In the genomic region with DNA sequence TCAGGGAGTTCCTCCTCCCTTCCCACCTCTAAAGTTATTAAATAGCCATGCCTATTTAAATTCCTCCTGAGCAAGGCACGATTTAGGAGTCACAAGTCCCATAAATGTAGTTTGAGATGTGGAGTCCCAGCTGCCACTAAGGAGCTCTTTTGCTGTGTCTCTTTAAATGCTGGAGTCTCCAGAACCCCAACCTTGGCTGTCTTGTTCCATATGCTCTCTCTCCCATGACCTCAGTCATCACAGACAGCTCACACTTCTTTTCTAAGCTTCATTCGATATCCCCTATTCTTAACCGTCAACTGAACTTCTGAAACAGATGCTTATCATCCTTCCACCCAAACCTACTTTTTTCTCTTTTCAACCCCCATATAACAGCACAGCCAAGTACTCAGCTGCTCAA, we compare ENCODE assay signal across 24 cellular contexts.
DNase-seq lines count a peak whose midpoint lies in the region; ATAC-seq, FAIRE-seq and TF ChIP-seq lines count a peak whose summit lies in the region.
"Had no signal": no experiment of that assay in that cellular context is flagged by ENCODE, and none has a peak within 500 bp of the region (broad histone marks: within the 10 kb centered on the region; RNA-seq: fewer than 3 reads in every experiment).

No MANE protein-coding gene starts in this region.

- in situ Hi-C loops in K562 (cut with MboI), result no loop called here

- WGBS in K562 (ENCODE audit: insufficient coverage, low coverage, missing lambda C conversion rate), result 0% methylated on average over 3 of the region's 3 CpGs

- H3K4me2 ChIP-seq in K562 (ENCODE audit: insufficient read depth, low read length), result peak overlapping the region; percentile 6; the same call in 1 of the 2 replicates
- H3K4me2 ChIP-seq: SK-N-SH had no signal

- H3K9ac ChIP-seq in K562 (ENCODE audit: insufficient read depth in 1 of 2, low read depth in 2 of 2, low read length in 2 of 2), result no peak overlapping the region
- H3K9ac ChIP-seq: SK-N-SH had no signal

- H3K9me1 ChIP-seq in K562 (ENCODE audit: control insufficient read depth, insufficient read depth, low read length), result no peaks in the 10 kb centered on the region

- BruUV-seq in K562 (replicated peaks; lab: Mats Ljungman, UMichigan), result no TSS peak

- H3K27me3 ChIP-seq in K562 (ENCODE audit: control insufficient read depth in 2 of 2, insufficient read depth in 2 of 2, low read length in 2 of 2), result no peaks in the 10 kb centered on the region
- H3K27me3 ChIP-seq: MG63 had no signal

- ATAC-seq in K562 (peak; percentile 81), GM21447 (IDR thresholded peaks at IDR 0.05; ENCODE audit: unreplicated experiment) (no peak), HG02973 (IDR thresholded peaks at IDR 0.05; ENCODE audit: unreplicated experiment) (no peak)
- ATAC-seq: PC-3 had no signal

- H3K9me3 ChIP-seq in K562 (replicated peaks; ENCODE audit: control insufficient read depth, insufficient read depth, low read depth, low read length), result no peaks in the 10 kb centered on the region
- H3K9me3 ChIP-seq: MG63 had no signal

- H3K36me3 Mint-ChIP-seq in activated T-cell treated with anti-CD3 and anti-CD28 coated beads, Interleukin-2, amount 50 U/mL, for 24 hours (ENCODE audit: low read depth), result peaks cover 55% of the 10 kb centered on the region

- DNase-seq in Jurkat, Clone E6-1 (ENCODE audit: low read depth, low spot score), result peak; percentile 78
- DNase-seq in OCI-M1 (lab: John Stamatoyannopoulos, UW) (peak; percentile 66), K562 (ENCODE audit: extremely low read depth in 1 of 4, low spot score in 3 of 4) (peak; percentile 10 to 55 (median 18)), left kidney (ENCODE audit: low read depth, low spot score) (peak; percentile 18), NCI-H526 (lab: John Stamatoyannopoulos, UW) (no peak)
- no peak for DNase-seq in activated T-cell treated with anti-CD3 and anti-CD28 coated beads, Interleukin-2, amount 50 U/mL, for 24 hours
- DNase-seq: Calu3, GOT3, HCEC 1CT, Kasumi-1, MG63, NCI-H1105 treated with DMSO at 0.1 percent for 48 hours, NCI-H146, NCI-H2029, NCI-H345, NCI-H510A treated with DMSO at 0.1 percent for 48 hours, NCI-H748 treated with DMSO at 0.1 percent for 48 hours, PC-3, SK-N-SH, SW 1271 had no signal

- peaks cover 35% of the 10 kb centered on the region; the same call in 1 of the 3 replicates for H3K36me3 ChIP-seq in K562 (ENCODE audit: control insufficient read depth, insufficient read depth, low read length)
- H3K36me3 ChIP-seq: MG63 had no signal

- no peak overlapping the region for H3K4me3 Mint-ChIP-seq in activated T-cell treated with anti-CD3 and anti-CD28 coated beads, Interleukin-2, amount 50 U/mL, for 24 hours
- H3K4me3 Mint-ChIP-seq: IgD-negative memory B cell had no signal

- peaks cover 22% of the 10 kb centered on the region for H3K4me1 Mint-ChIP-seq in activated T-cell treated with anti-CD3 and anti-CD28 coated beads, Interleukin-2, amount 50 U/mL, for 24 hours (ENCODE audit: low read depth)
- H3K4me1 Mint-ChIP-seq: IgD-negative memory B cell had no signal

- CTCF ChIA-PET in K562 (lab: Yijun Ruan, JAX; ENCODE audit: low intra/inter-chr PET ratio), result no interaction called here

- TF ChIP-seq CTCF in K562 (IDR thresholded peaks at IDR 0.05 in 2 of 3, conservative IDR thresholded peaks at IDR 0.05 in 1 of 3; ENCODE audit: insufficient read depth in 2 of 3, low read depth in 1 of 3, low read length in 3 of 3), result no peak

- no peak for TF ChIP-seq RAD21 in K562 (CRISPR knock-in tag; conservative IDR thresholded peaks at IDR 0.05 in 1 of 2, IDR thresholded peaks at IDR 0.05 in 1 of 2)

- POLR2A ChIA-PET in K562 (lab: Yijun Ruan, JAX), result interaction anchor here (0.6 to 1.2 kb wide), 2 partner anchors 9 to 24 kb away, joined by 3 to 4 read pairs; no protein-coding TSS in a partner anchor

- TF ChIP-seq POLR2A in K562 (conservative IDR thresholded peaks at IDR 0.05), result no peak

- peak overlapping the region; percentile 61; the same call in 1 of the 3 replicates for H3K27ac ChIP-seq in K562 (ENCODE audit: extremely low read depth, low read depth, low read length)
- H3K27ac ChIP-seq: HL-60 had no signal

- H4K20me1 ChIP-seq in K562 (replicated peaks; ENCODE audit: control insufficient read depth, insufficient read depth, low read length), result no peaks in the 10 kb centered on the region

- TF ChIP-seq EP300 in K562 (IDR thresholded peaks at IDR 0.05; ENCODE audit: low read length), result no peak

- H3K9me3 Mint-ChIP-seq in activated T-cell treated with anti-CD3 and anti-CD28 coated beads, Interleukin-2, amount 50 U/mL, for 24 hours, result no peaks in the 10 kb centered on the region
- H3K9me3 Mint-ChIP-seq: IgD-negative memory B cell had no signal

- H2AFZ ChIP-seq in K562 (ENCODE audit: low read depth, low read length), result peak overlapping the region; percentile 33

- no peak overlapping the region for H3K4me3 ChIP-seq in Jurkat, Clone E6-1 (ENCODE audit: low read length)
- H3K4me3 ChIP-seq in K562, result no peak overlapping the region
- H3K4me3 ChIP-seq: MG63 had no signal

- H3K27ac Mint-ChIP-seq in activated T-cell treated with anti-CD3 and anti-CD28 coated beads, Interleukin-2, amount 50 U/mL, for 24 hours, result no peak overlapping the region
- H3K27ac Mint-ChIP-seq: IgD-negative memory B cell had no signal

- H3K27me3 Mint-ChIP-seq in activated T-cell treated with anti-CD3 and anti-CD28 coated beads, Interleukin-2, amount 50 U/mL, for 24 hours, result no peaks in the 10 kb centered on the region
- H3K27me3 Mint-ChIP-seq: IgD-negative memory B cell had no signal

- intact Hi-C loops in K562 (cut with micrococcal nuclease), result no loop called here

- H3K4me1 ChIP-seq in K562 (replicated peaks in 1 of 2; ENCODE audit: control insufficient read depth in 2 of 2, insufficient read depth in 2 of 2, low read length in 2 of 2), result peaks cover 11 to 31% of the 10 kb centered on the region in 2 experiments; a peak in 4 of 5 replicates

- FAIRE-seq in K562 (lab: Jason Lieb, UNC), result no peak

- H3K79me2 ChIP-seq in K562 (ENCODE audit: control insufficient read depth, insufficient read depth, low read length), result no peaks in the 10 kb centered on the region

TF ChIP-seq in K562, 482 proteins besides CTCF, POLR2A, EP300 and RAD21 (continues in another document):
- no peak for TF ChIP-seq BDP1 (IDR thresholded peaks at IDR 0.05; ENCODE audit: insufficient read depth, insufficient read length)
- TF ChIP-seq ERF (CRISPR knock-in tag; IDR thresholded peaks at IDR 0.05), result no peak
- no peak for TF ChIP-seq ZC3H11A (IDR thresholded peaks at IDR 0.05; ENCODE audit: low read depth, low read length)
- no peak for TF ChIP-seq ZNF347 (CRISPR knock-in tag; IDR thresholded peaks at IDR 0.05; ENCODE audit: low read depth)
- TF ChIP-seq JUND (IDR thresholded peaks at IDR 0.05; ENCODE audit: borderline replicate concordance, low read depth, low read length), result peak; percentile 14; the same call in 1 of the 2 replicates
- TF ChIP-seq JUND (tag; IDR thresholded peaks at IDR 0.05; ENCODE audit: borderline replicate concordance, low read depth, low read length), result peak; percentile 39; the same call in 1 of the 3 replicates
- no peak for TF ChIP-seq KLF1 (tag; IDR thresholded peaks at IDR 0.05)
- no peak for TF ChIP-seq ZNF431 (CRISPR knock-in tag; IDR thresholded peaks at IDR 0.05)
- TF ChIP-seq ATF7 (IDR thresholded peaks at IDR 0.05), result peak; percentile 43; the same call in 1 of the 2 replicates
- TF ChIP-seq HNRNPK (IDR thresholded peaks at IDR 0.05; ENCODE audit: low read depth, low read length, poor library complexity, severe bottlenecking), result no peak
- TF ChIP-seq SPI1 (IDR thresholded peaks at IDR 0.05; ENCODE audit: borderline replicate concordance, low read depth, low read length), result no peak
- TF ChIP-seq, protein P1, sequence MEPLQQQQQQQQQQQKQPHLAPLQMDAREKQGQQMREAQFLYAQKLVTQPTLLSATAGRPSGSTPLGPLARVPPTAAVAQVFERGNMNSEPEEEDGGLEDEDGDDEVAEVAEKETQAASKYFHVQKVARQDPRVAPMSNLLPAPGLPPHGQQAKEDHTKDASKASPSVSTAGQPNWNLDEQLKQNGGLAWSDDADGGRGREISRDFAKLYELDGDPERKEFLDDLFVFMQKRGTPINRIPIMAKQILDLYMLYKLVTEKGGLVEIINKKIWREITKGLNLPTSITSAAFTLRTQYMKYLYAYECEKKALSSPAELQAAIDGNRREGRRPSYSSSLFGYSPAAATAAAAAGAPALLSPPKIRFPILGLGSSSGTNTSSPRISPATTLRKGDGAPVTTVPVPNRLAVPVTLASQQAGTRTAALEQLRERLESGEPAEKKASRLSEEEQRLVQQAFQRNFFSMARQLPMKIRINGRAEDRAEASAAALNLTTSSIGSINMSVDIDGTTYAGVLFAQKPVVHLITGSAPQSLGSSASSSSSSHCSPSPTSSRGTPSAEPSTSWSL (CRISPR knock-in tag; IDR thresholded peaks at IDR 0.05; ENCODE audit: borderline replicate concordance), result no peak
- no peak for TF ChIP-seq FOXK2 (conservative IDR thresholded peaks at IDR 0.05 in 1 of 2, IDR thresholded peaks at IDR 0.05 in 1 of 2; ENCODE audit: low read depth in 2 of 2)
- TF ChIP-seq, protein P2, sequence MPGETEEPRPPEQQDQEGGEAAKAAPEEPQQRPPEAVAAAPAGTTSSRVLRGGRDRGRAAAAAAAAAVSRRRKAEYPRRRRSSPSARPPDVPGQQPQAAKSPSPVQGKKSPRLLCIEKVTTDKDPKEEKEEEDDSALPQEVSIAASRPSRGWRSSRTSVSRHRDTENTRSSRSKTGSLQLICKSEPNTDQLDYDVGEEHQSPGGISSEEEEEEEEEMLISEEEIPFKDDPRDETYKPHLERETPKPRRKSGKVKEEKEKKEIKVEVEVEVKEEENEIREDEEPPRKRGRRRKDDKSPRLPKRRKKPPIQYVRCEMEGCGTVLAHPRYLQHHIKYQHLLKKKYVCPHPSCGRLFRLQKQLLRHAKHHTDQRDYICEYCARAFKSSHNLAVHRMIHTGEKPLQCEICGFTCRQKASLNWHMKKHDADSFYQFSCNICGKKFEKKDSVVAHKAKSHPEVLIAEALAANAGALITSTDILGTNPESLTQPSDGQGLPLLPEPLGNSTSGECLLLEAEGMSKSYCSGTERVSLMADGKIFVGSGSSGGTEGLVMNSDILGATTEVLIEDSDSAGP (CRISPR knock-in tag; IDR thresholded peaks at IDR 0.05), result peak; percentile 80
- TF ChIP-seq SRSF9 (IDR thresholded peaks at IDR 0.05; ENCODE audit: borderline replicate concordance, low read depth, low read length), result no peak
- TF ChIP-seq SMARCA4 (IDR thresholded peaks at IDR 0.05), result peak; percentile 22; the same call in 1 of the 2 replicates

Comparison
In these comparisons a context has a peak if more than half of its experiments do, and no peak if none do; other contexts are left out.
1. DNase-seq: peak in Jurkat, Clone E6-1 (single experiment), OCI-M1 (single experiment), K562 (4 of 4) and left kidney (single experiment); none in NCI-H526 (0 of 2) and activated T-cell treated with anti-CD3 and anti-CD28 coated beads, Interleukin-2, amount 50 U/mL, for 24 hours (single experiment).